In the genomic region with DNA sequence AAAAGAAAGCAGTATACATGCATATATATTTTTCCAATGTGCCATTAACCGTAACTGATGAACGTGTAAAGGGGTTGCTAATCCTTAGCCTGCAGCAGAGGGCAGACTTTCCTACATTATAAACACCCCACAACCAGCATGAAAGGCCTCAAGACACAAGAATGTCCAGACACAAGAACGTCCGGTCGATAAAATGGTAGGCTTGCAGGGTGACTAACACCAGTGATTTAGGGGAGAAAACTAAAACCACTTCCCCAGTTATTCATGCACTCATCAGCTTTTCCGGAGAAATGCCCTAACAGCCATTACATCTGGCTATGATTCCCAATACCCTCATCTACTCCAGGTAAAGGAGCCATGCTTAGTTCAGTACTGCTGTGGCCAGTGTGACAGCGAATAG, we compare ENCODE assay signal across 8 cellular contexts. TPM values are rescaled to one million over a fixed set of nuclear protein-coding genes. Genes with fewer than 3 reads are reported as not detected.
DNase-seq lines count a peak whose midpoint lies in the region; ATAC-seq and TF ChIP-seq lines count a peak whose summit lies in the region.

No MANE protein-coding gene starts in this region.

- no peak overlapping the region for H3K4me2 ChIP-seq in DND-41 (ENCODE audit: insufficient read depth, low read length)

- peaks cover 20% of the 10 kb centered on the region for H3K27me3 Mint-ChIP-seq in brain

- ATAC-seq in DND-41 (ENCODE audit: insufficient read depth, low read depth) (no peak), left lung (peak; percentile 96), HG03108 (IDR thresholded peaks at IDR 0.05; ENCODE audit: unreplicated experiment) (no peak)

- H3K9me3 ChIP-seq in DND-41 (ENCODE audit: insufficient read depth, low read length, severe bottlenecking) (no peaks in the 10 kb centered on the region), left lung (no peaks in the 10 kb centered on the region)

- H3K4me3 ChIP-seq in DND-41 (ENCODE audit: low read depth in 1 of 2, low read length in 2 of 2) (no peak overlapping the region), left lung (no peak overlapping the region)

- H3K79me2 ChIP-seq in DND-41 (ENCODE audit: insufficient read depth, low read length), result no peaks in the 10 kb centered on the region

- intact Hi-C loops in left lung (cut with DNase I), result no loop called here

- H3K36me3 Mint-ChIP-seq in brain, result peaks cover 5% of the 10 kb centered on the region

- H2AFZ ChIP-seq in DND-41 (ENCODE audit: low read depth, low read length), result no peak overlapping the region

- H3K36me3 ChIP-seq in DND-41 (ENCODE audit: insufficient read depth, low read length) (no peaks in the 10 kb centered on the region), left lung (no peaks in the 10 kb centered on the region)

- H3K4me1 ChIP-seq in DND-41 (ENCODE audit: insufficient read depth, low read length), result no peaks in the 10 kb centered on the region
- no peaks in the 10 kb centered on the region for H3K4me1 ChIP-seq in left lung

- H3K27ac Mint-ChIP-seq in brain, result peak overlapping the region in 1 of 5 experiments; percentile 73

- H3K9me3 Mint-ChIP-seq in brain, result peaks cover 0 to 4% (median 0%) of the 10 kb centered on the region in 5 experiments

- peaks cover 12% of the 10 kb centered on the region for H3K4me1 Mint-ChIP-seq in brain

- H3K27me3 ChIP-seq in DND-41 (ENCODE audit: insufficient read depth, low read length, poor library complexity) (no peaks in the 10 kb centered on the region), left lung (no peaks in the 10 kb centered on the region)

- H4K20me1 ChIP-seq in DND-41 (ENCODE audit: insufficient read depth, low read length), result no peaks in the 10 kb centered on the region

- TF ChIP-seq CTCF in DND-41 (IDR thresholded peaks at IDR 0.05; ENCODE audit: borderline replicate concordance, extremely low read depth, low read length, poor library complexity, severe bottlenecking) (peak; percentile 35), brain (conservative IDR thresholded peaks at IDR 0.05) (peak; percentile 68 to 76), left lung (IDR thresholded peaks at IDR 0.05) (peak in 1 of 2 donors; percentile 34)

- no peak overlapping the region for H3K9ac ChIP-seq in DND-41 (ENCODE audit: low read depth, low read length)

- H3K27ac ChIP-seq in DND-41 (ENCODE audit: low read length), result no peak overlapping the region
- no peak overlapping the region for H3K27ac ChIP-seq in left lung

- H3K4me3 Mint-ChIP-seq in brain, result no peak overlapping the region

- DNase-seq in DND-41 (no peak), NCI-H146 treated with DMSO at 0.1 percent for 48 hours (lab: John Stamatoyannopoulos, UW; ENCODE audit: unreplicated experiment) (peak; percentile 1), left lung (no peak), middle frontal gyrus (ENCODE audit: extremely low spot score, low spot score) (no peak), GF-D8 (lab: John Stamatoyannopoulos, UW) (no peak)
- no peak for DNase-seq in activated naive CD4-positive, alpha-beta T cell treated with anti-CD3 and anti-CD28 coated beads, Interleukin-2, amount 50 U/mL, for 16 hours

RNA-seq across cellular contexts. Expression of a gene that starts 57.4 kb away (rescaled TPM):
- not detected for polyA plus RNA-seq in brain (ENCODE audit: insufficient read depth, low read depth, low replicate concordance)
- not detected for total RNA-seq in left lung
